ENCODE assay signal across 10 cellular contexts in the genomic region with DNA sequence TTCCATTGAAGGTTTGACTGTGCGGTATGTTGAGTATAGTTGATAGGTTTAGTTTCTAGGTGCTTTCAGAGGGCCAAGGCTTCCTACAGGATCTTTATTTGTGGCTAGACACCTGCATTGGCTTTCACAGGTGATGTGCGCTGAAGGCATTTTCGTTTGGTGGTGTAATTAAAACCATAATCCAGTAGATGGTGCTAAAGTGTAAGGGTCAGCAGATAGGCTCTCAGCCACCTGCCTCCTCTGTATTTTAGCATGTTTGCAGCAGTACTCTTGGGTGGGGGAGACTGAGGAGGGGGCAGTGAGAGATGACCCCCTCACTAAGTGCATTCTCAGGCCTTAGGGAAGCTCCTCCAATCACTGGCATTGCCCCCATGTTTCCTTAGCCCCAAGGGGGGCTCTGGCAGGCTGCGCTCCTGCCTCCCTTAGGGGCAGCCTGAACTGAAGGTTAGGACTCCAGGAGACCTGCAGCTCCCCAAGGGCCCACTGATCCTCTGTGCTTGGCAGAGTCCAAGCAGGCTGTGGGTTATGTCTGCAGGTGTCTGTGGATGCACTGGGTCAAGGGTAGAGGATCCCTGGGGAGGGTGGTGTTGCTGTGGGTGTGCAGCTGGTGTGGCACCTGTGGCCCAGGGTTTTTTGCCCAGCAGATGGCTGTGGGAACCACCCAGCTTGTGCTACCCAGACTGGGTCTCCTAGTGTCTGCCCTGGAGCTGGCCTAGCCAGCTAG. TPM values are rescaled to one million over a fixed set of nuclear protein-coding genes. Genes with fewer than 3 reads are reported as not detected.
DNase-seq lines count a peak whose midpoint lies in the region; ATAC-seq, FAIRE-seq and TF ChIP-seq lines count a peak whose summit lies in the region.
"Had no signal": no experiment of that assay in that cellular context is flagged by ENCODE, and none has a peak within 500 bp of the region (broad histone marks: within the 10 kb centered on the region; RNA-seq: fewer than 3 reads in every experiment).

No MANE protein-coding gene starts in this region.

- H3K36me3 ChIP-seq in HepG2 (replicated peaks in 1 of 2; ENCODE audit: control insufficient read depth in 1 of 2, insufficient read depth in 2 of 2, low read length in 2 of 2) (no peaks in the 10 kb centered on the region), testis (ENCODE audit: low read depth, missing control alignments) (no peaks in the 10 kb centered on the region), tibial artery (no peaks in the 10 kb centered on the region)

- no peaks in the 10 kb centered on the region for H3K36me3 Mint-ChIP-seq in activated T-helper 17 cell treated with anti-CD3 and anti-CD28 coated beads, Interleukin-2, amount 50 U/mL, for 72 hours (ENCODE audit: low read depth)
- H3K36me3 Mint-ChIP-seq: naive B cell had no signal

- no peaks in the 10 kb centered on the region for H3K27me3 ChIP-seq in HepG2 (ENCODE audit: control insufficient read depth in 1 of 2, insufficient read depth in 2 of 2, low read length in 2 of 2)
- no peaks in the 10 kb centered on the region for H3K27me3 ChIP-seq in testis
- peaks cover 0 to 8% of the 10 kb centered on the region in 2 donors for H3K27me3 ChIP-seq in tibial artery

- ATAC-seq in activated T-helper 17 cell treated with anti-CD3 and anti-CD28 coated beads, Interleukin-2, amount 50 U/mL, for 72 hours (replicated peaks) = peak; percentile 32
- peak; percentile 70 for ATAC-seq in HepG2
- no peak for ATAC-seq in HG03045 (IDR thresholded peaks at IDR 0.05; ENCODE audit: unreplicated experiment)
- ATAC-seq in HG03521 (IDR thresholded peaks at IDR 0.05; ENCODE audit: unreplicated experiment) = no peak

- H3K9ac ChIP-seq in HepG2 (ENCODE audit: insufficient read depth, low read depth, low read length) = no peak overlapping the region

- peak; percentile 62; the same call in 1 of the 2 replicates for TF ChIP-seq RAD21 in HepG2 (CRISPR knock-in tag; IDR thresholded peaks at IDR 0.05)

- intact Hi-C loops in HepG2 (cut with micrococcal nuclease; ENCODE audit: unreplicated experiment) = loop anchor here (5.0 kb wide), 2 partner anchors 91 to 626 kb away; no protein-coding TSS in a partner anchor
- intact Hi-C loops in testis (cut with DNase I; ENCODE audit: low total_unique reads) = no loop called here
- intact Hi-C loops in tibial artery (cut with DNase I; ENCODE audit: low total_unique reads) = no loop called here

- TF ChIP-seq CTCF in LNCaP clone FGC (IDR thresholded peaks at IDR 0.05; ENCODE audit: control insufficient read depth, extremely low read depth, insufficient read depth) = peak; percentile 85
- TF ChIP-seq CTCF in HepG2 (CRISPR knock-in tag; IDR thresholded peaks at IDR 0.05) = peak; percentile 81
- TF ChIP-seq CTCF in testis (IDR thresholded peaks at IDR 0.05) = peak in 1 of 3 experiments; percentile 41
- no peak for TF ChIP-seq CTCF in tibial artery (IDR thresholded peaks at IDR 0.05)

- in situ Hi-C loops in HepG2 (cut with HindIII; ENCODE audit: extremely low pct_ligation_motif_present, low pct_unique_long_range_greater_than_20kb) = loop anchor here (10.0 kb wide), 1 partner anchor 624 kb away; no protein-coding TSS in a partner anchor

- WGBS in HepG2 (ENCODE audit: low lambda C conversion rate) = 26% methylated on average over 4 of the region's 4 CpGs
- 76 to 90% methylated on average over 3 to 4 of the region's 4 CpGs for WGBS in testis, 2 donors

- CTCF ChIA-PET in HepG2 (lab: Yijun Ruan, JAX; ENCODE audit: low intra/inter-chr PET ratio, low total read pairs) = interaction anchor here (1.2 to 1.7 kb wide), 4 partner anchors 91 to 640 kb away, joined by 3 to 14 read pairs (median 4); no protein-coding TSS in a partner anchor

- H3K4me1 ChIP-seq in HepG2 (ENCODE audit: insufficient read depth, low read length) = no peaks in the 10 kb centered on the region
- H3K4me1 ChIP-seq in testis = no peaks in the 10 kb centered on the region
- H3K4me1 ChIP-seq in tibial artery = no peaks in the 10 kb centered on the region

- no peaks in the 10 kb centered on the region for H3K9me3 Mint-ChIP-seq in activated T-helper 17 cell treated with anti-CD3 and anti-CD28 coated beads, Interleukin-2, amount 50 U/mL, for 72 hours

- H3K27me3 Mint-ChIP-seq in activated T-helper 17 cell treated with anti-CD3 and anti-CD28 coated beads, Interleukin-2, amount 50 U/mL, for 72 hours = peaks cover 22% of the 10 kb centered on the region

- POLR2A ChIA-PET in HepG2 (lab: Yijun Ruan, JAX) = no interaction called here

- peak; percentile 51 for FAIRE-seq in HepG2 (lab: Jason Lieb, UNC)

- no peaks in the 10 kb centered on the region for H3K9me3 ChIP-seq in HepG2 (ENCODE audit: low read length)
- no peaks in the 10 kb centered on the region for H3K9me3 ChIP-seq in testis
- H3K9me3 ChIP-seq in tibial artery = no peaks in the 10 kb centered on the region

- DNase-seq in ELR (ENCODE audit: low read depth) (peak; percentile 64), LNCaP clone FGC (ENCODE audit: low read depth) (no peak), HepG2 (ENCODE audit: low spot score) (peak; percentile 22), testis (no peak), tibial artery (no peak)
- DNase-seq: naive B cell had no signal

- TF ChIP-seq EP300 in HepG2 (IDR thresholded peaks at IDR 0.05; ENCODE audit: low read depth in 2 of 2, low read length in 2 of 2) = no peak
- TF ChIP-seq EP300 in HepG2 (CRISPR knock-in tag; IDR thresholded peaks at IDR 0.05; ENCODE audit: borderline replicate concordance) = no peak

- H4K20me1 ChIP-seq in HepG2 (ENCODE audit: insufficient read depth, low read length) = no peaks in the 10 kb centered on the region

- no peaks in the 10 kb centered on the region for H3K79me2 ChIP-seq in HepG2 (ENCODE audit: insufficient read depth, low read length)

- H3K27ac Mint-ChIP-seq in activated T-helper 17 cell treated with anti-CD3 and anti-CD28 coated beads, Interleukin-2, amount 50 U/mL, for 72 hours = no peak overlapping the region

- no peak overlapping the region for H3K27ac ChIP-seq in HepG2 (ENCODE audit: extremely low read length, insufficient read depth, low read length)
- H3K27ac ChIP-seq in testis = no peak overlapping the region
- H3K27ac ChIP-seq in tibial artery = no peak overlapping the region
- H3K27ac ChIP-seq: SK-N-MC had no signal

- H3K4me3 ChIP-seq in LNCaP clone FGC (ENCODE audit: low read depth, low read length) (no peak overlapping the region), HepG2 (replicated peaks in 1 of 3; ENCODE audit: insufficient read depth in 1 of 3, low read depth in 2 of 3, low read length in 3 of 3) (no peak overlapping the region), testis (no peak overlapping the region), tibial artery (no peak overlapping the region)
- H3K4me3 ChIP-seq: SK-N-MC had no signal

- H3K4me1 Mint-ChIP-seq in activated T-helper 17 cell treated with anti-CD3 and anti-CD28 coated beads, Interleukin-2, amount 50 U/mL, for 72 hours = peaks cover 6% of the 10 kb centered on the region

- H3K4me3 Mint-ChIP-seq in activated T-helper 17 cell treated with anti-CD3 and anti-CD28 coated beads, Interleukin-2, amount 50 U/mL, for 72 hours = no peak overlapping the region
- H3K4me3 Mint-ChIP-seq: naive B cell had no signal

- H2AFZ ChIP-seq in HepG2 (ENCODE audit: low read length) = no peak overlapping the region

- no TSS peak for BruUV-seq in HepG2 (replicated peaks; lab: Mats Ljungman, UMichigan)

- no peak overlapping the region for H3K4me2 ChIP-seq in HepG2 (ENCODE audit: low read depth, low read length)

- TF ChIP-seq POLR2A in HepG2 (IDR thresholded peaks at IDR 0.05; ENCODE audit: insufficient read depth in 1 of 2, low read depth in 2 of 2, low read length in 2 of 2) = no peak
- no peak for TF ChIP-seq POLR2A in testis (IDR thresholded peaks at IDR 0.05)

RNA-seq across cellular contexts. Expression of a gene that starts 23.4 kb away (rescaled TPM):
- 1 to 10 TPM; 1.2 to 1.4 TPM for total RNA-seq in activated T-helper 17 cell treated with anti-CD3 and anti-CD28 coated beads, Interleukin-2, amount 50 U/mL, for 72 hours
- total RNA-seq in HepG2 (2016; rRNA removed; fragmentation: Illumina TruSeq; extraction: Trizol) (not detected in 2 replicates), testis (10 to 100 TPM; 18.2 to 22.3 TPM)
- not detected in 2 replicates for total RNA-seq in HepG2 (2016; cell fraction: cytosol; rRNA removed; fragmentation: Illumina TruSeq; extraction: Trizol; ENCODE audit: low read depth)
- total RNA-seq in HepG2 (2016; cell fraction: insoluble cytoplasmic fraction; rRNA removed; fragmentation: Illumina TruSeq; extraction: Trizol) = not detected in 2 replicates
- not detected in 2 replicates for total RNA-seq in HepG2 (2016; cell fraction: membrane; rRNA removed; fragmentation: Illumina TruSeq; extraction: Trizol)
- total RNA-seq in HepG2 (2016; cell fraction: nucleus; rRNA removed; fragmentation: Illumina TruSeq; extraction: Trizol) = not detected in 2 replicates
- polyA plus RNA-seq in HepG2 (2011; rRNA removed) (not detected in 2 replicates), testis (ENCODE audit: insufficient read depth, low read depth, low replicate concordance) (39.8 TPM)
- not detected in 2 replicates for polyA plus RNA-seq in HepG2 (2011; cell fraction: cytosol; rRNA removed)
- not detected in 2 replicates for polyA plus RNA-seq in HepG2 (2011; cell fraction: nucleus; rRNA removed)
- not detected in 2 replicates for polyA plus RNA-seq in HepG2 (2012)
- not detected in 2 replicates for polyA plus RNA-seq in HepG2 (2016; cell fraction: cytosol; fragmentation: Illumina TruSeq; extraction: Trizol; ENCODE audit: low read depth)
- polyA plus RNA-seq in HepG2 (2016; cell fraction: insoluble cytoplasmic fraction; fragmentation: Illumina TruSeq; extraction: Trizol; ENCODE audit: low read depth) = not detected in 2 replicates
- polyA plus RNA-seq in HepG2 (2016; cell fraction: membrane; fragmentation: Illumina TruSeq; extraction: Trizol; ENCODE audit: low read depth) = not detected in 2 replicates
- not detected in 2 replicates for polyA plus RNA-seq in HepG2 (2016; cell fraction: nucleus; fragmentation: Illumina TruSeq; extraction: Trizol; ENCODE audit: insufficient read depth, low read depth)
- polyA minus RNA-seq in HepG2 (2011; rRNA and poly(A)+ RNA removed; ENCODE audit: low replicate concordance) = 4.1 TPM in 1 of 2 replicates, not detected in the other
- not detected in 2 replicates for polyA minus RNA-seq in HepG2 (2011; cell fraction: cytosol; rRNA and poly(A)+ RNA removed)
- polyA minus RNA-seq in HepG2 (2011; cell fraction: nucleus; rRNA and poly(A)+ RNA removed) = not detected in 2 replicates

RNA-seq across cellular contexts. Expression of a gene that starts 33.2 kb away (rescaled TPM):
- under 1 TPM in 1 of 2 donors, not detected in 1; 0.08 TPM for total RNA-seq in activated T-helper 17 cell treated with anti-CD3 and anti-CD28 coated beads, Interleukin-2, amount 50 U/mL, for 72 hours
- total RNA-seq in HepG2 (2016; rRNA removed; fragmentation: Illumina TruSeq; extraction: Trizol) = not detected in 2 replicates
- total RNA-seq in HepG2 (2016; cell fraction: cytosol; rRNA removed; fragmentation: Illumina TruSeq; extraction: Trizol; ENCODE audit: low read depth) = not detected in 2 replicates
- not detected in 2 replicates for total RNA-seq in HepG2 (2016; cell fraction: insoluble cytoplasmic fraction; rRNA removed; fragmentation: Illumina TruSeq; extraction: Trizol)
- not detected in 2 replicates for total RNA-seq in HepG2 (2016; cell fraction: membrane; rRNA removed; fragmentation: Illumina TruSeq; extraction: Trizol)
- total RNA-seq in HepG2 (2016; cell fraction: nucleus; rRNA removed; fragmentation: Illumina TruSeq; extraction: Trizol) = not detected in 2 replicates
- not detected in 2 replicates for polyA plus RNA-seq in HepG2 (2011; rRNA removed)
- not detected in 2 replicates for polyA plus RNA-seq in HepG2 (2011; cell fraction: cytosol; rRNA removed)
- polyA plus RNA-seq in HepG2 (2011; cell fraction: nucleus; rRNA removed) = not detected in 2 replicates
- not detected in 2 replicates for polyA plus RNA-seq in HepG2 (2012)
- polyA plus RNA-seq in HepG2 (2016; cell fraction: cytosol; fragmentation: Illumina TruSeq; extraction: Trizol; ENCODE audit: low read depth) = not detected in 2 replicates
- not detected in 2 replicates for polyA plus RNA-seq in HepG2 (2016; cell fraction: insoluble cytoplasmic fraction; fragmentation: Illumina TruSeq; extraction: Trizol; ENCODE audit: low read depth)
- polyA plus RNA-seq in HepG2 (2016; cell fraction: membrane; fragmentation: Illumina TruSeq; extraction: Trizol; ENCODE audit: low read depth) = not detected in 2 replicates
- not detected in 2 replicates for polyA plus RNA-seq in HepG2 (2016; cell fraction: nucleus; fragmentation: Illumina TruSeq; extraction: Trizol; ENCODE audit: insufficient read depth, low read depth)
- polyA minus RNA-seq in HepG2 (2011; rRNA and poly(A)+ RNA removed; ENCODE audit: low replicate concordance) = not detected in 2 replicates
- not detected in 2 replicates for polyA minus RNA-seq in HepG2 (2011; cell fraction: cytosol; rRNA and poly(A)+ RNA removed)
- polyA minus RNA-seq in HepG2 (2011; cell fraction: nucleus; rRNA and poly(A)+ RNA removed) = not detected in 2 replicates
- total RNA-seq in testis = 10 to 100 TPM in 1 of 2 donors, 1 to 10 TPM in 1; 5.9 to 13.5 TPM
- polyA plus RNA-seq in testis (ENCODE audit: insufficient read depth, low read depth, low replicate concordance) = 21.1 TPM

Comparison
In these comparisons a context has a peak if more than half of its experiments do, and no peak if none do; other contexts are left out.
1. DNase-seq: peak in ELR (single experiment) and HepG2 (single experiment); none in LNCaP clone FGC (single experiment), testis (single experiment) and tibial artery (0 of 2).
2. CTCF ChIP-seq: peak in LNCaP clone FGC (single experiment) and HepG2 (single experiment); none in tibial artery (0 of 2).
3. ATAC-seq: peak in activated T-helper 17 cell treated with anti-CD3 and anti-CD28 coated beads, Interleukin-2, amount 50 U/mL, for 72 hours (single experiment) and HepG2 (single experiment); none in HG03045 (single experiment) and HG03521 (single experiment).
4. RNA of a gene that starts 23.4 kb away (total RNA-seq): 18.2 to 22.3 TPM in testis; 1.2 to 1.4 TPM in activated T-helper 17 cell treated with anti-CD3 and anti-CD28 coated beads, Interleukin-2, amount 50 U/mL, for 72 hours and not detected in HepG2; every median in the first group is over 4 times any median in the second.
5. RNA of a gene that starts 33.2 kb away (total RNA-seq): 5.9 to 13.5 TPM in testis; 0.08 TPM in activated T-helper 17 cell treated with anti-CD3 and anti-CD28 coated beads, Interleukin-2, amount 50 U/mL, for 72 hours and not detected in HepG2; every median in the first group is over 4 times any median in the second.